In genomic region chr9:89465726-89466308, GRCh38 we compare ENCODE assay signal across 1 cellular context.
TF ChIP-seq lines count a peak whose summit lies in the region.

No MANE protein-coding gene starts in this region.

TF ChIP-seq in H1, 55 proteins besides CTCF, POLR2A, EP300 and RAD21:
- TF ChIP-seq CREB1 (IDR thresholded peaks at IDR 0.05): no peak
